In genomic region chr5:80631277-80632259, GRCh38 we compare ENCODE assay signal across 1 cellular context.
TF ChIP-seq lines count a peak whose summit lies in the region.

No MANE protein-coding gene starts in this region.

TF ChIP-seq in HepG2, 621 proteins besides CTCF, POLR2A, EP300 and RAD21 (continued from another document):
- peak; percentile 58; the same call in 1 of the 2 replicates for TF ChIP-seq AHDC1 (CRISPR knock-in tag; IDR thresholded peaks at IDR 0.05; ENCODE audit: borderline replicate concordance)
- TF ChIP-seq BCLAF1 (IDR thresholded peaks at IDR 0.05), result no peak
- no peak for TF ChIP-seq DR1 (CRISPR knock-in tag; IDR thresholded peaks at IDR 0.05)
- no peak for TF ChIP-seq RXRA (CRISPR knock-in tag; IDR thresholded peaks at IDR 0.05)
- no peak for TF ChIP-seq NPAS2 (CRISPR knock-in tag; IDR thresholded peaks at IDR 0.05; ENCODE audit: borderline replicate concordance)
- TF ChIP-seq KDM5B (CRISPR knock-in tag; IDR thresholded peaks at IDR 0.05; ENCODE audit: borderline replicate concordance), result no peak
- TF ChIP-seq PATZ1 (CRISPR knock-in tag; IDR thresholded peaks at IDR 0.05), result 0 out of 2 replicates have a peak, but pooled peaks have one; percentile 23
- TF ChIP-seq ZNF800 (CRISPR knock-in tag; IDR thresholded peaks at IDR 0.05), result no peak
- TF ChIP-seq ZNF335 (CRISPR knock-in tag; IDR thresholded peaks at IDR 0.05), result no peak
